8 cellular contexts compared by ENCODE assay signal in genomic region chr1:219173434-219173757, GRCh38. TPM values are rescaled to one million over a fixed set of nuclear protein-coding genes. Genes with fewer than 3 reads are reported as not detected.
DNase-seq lines count a peak whose midpoint lies in the region; ATAC-seq, FAIRE-seq and TF ChIP-seq lines count a peak whose summit lies in the region.

No MANE protein-coding gene starts in this region.

- peaks cover 9 to 10% of the 10 kb centered on the region in 2 experiments; a peak in 3 of 5 replicates for H3K4me1 ChIP-seq in K562 (replicated peaks in 1 of 2; ENCODE audit: control insufficient read depth in 2 of 2, insufficient read depth in 2 of 2, low read length in 2 of 2)

- peak overlapping the region; percentile 96 for H3K4me2 ChIP-seq in K562 (ENCODE audit: insufficient read depth, low read length)

- peak; percentile 3 for ATAC-seq in GM19035 (IDR thresholded peaks at IDR 0.05; ENCODE audit: unreplicated experiment)
- ATAC-seq in HG03280 (IDR thresholded peaks at IDR 0.05; ENCODE audit: unreplicated experiment): peak; percentile 3
- no peak for ATAC-seq in K562
- no peak for ATAC-seq in naive thymus-derived CD8-positive, alpha-beta T cell

- H3K9ac ChIP-seq in K562 (ENCODE audit: insufficient read depth in 1 of 2, low read depth in 2 of 2, low read length in 2 of 2): peak overlapping the region; percentile 89 to 95

- H3K4me3 ChIP-seq in K562: peak overlapping the region; percentile 70; the same call in 1 of the 2 replicates

- no peak for TF ChIP-seq CTCF in K562 (IDR thresholded peaks at IDR 0.05 in 2 of 3, conservative IDR thresholded peaks at IDR 0.05 in 1 of 3; ENCODE audit: insufficient read depth in 2 of 3, low read depth in 1 of 3, low read length in 3 of 3)

- peak overlapping the region; percentile 83 for H3K27ac ChIP-seq in K562 (ENCODE audit: extremely low read depth, low read depth, low read length)

- 0 out of 2 replicates have a peak, but pooled peaks cover 4% of the 10 kb centered on the region for H4K20me1 ChIP-seq in K562 (replicated peaks; ENCODE audit: control insufficient read depth, insufficient read depth, low read length)

- no peaks in the 10 kb centered on the region for H3K27me3 Mint-ChIP-seq in naive thymus-derived CD8-positive, alpha-beta T cell

- POLR2A ChIA-PET in K562 (lab: Yijun Ruan, JAX): interaction anchor here (0.6 to 4.6 kb wide), 10 partner anchors 11 to 1445 kb away, joined by 3 to 40 read pairs (median 4); no protein-coding TSS in a partner anchor
- POLR2A ChIA-PET in naive thymus-derived CD8-positive, alpha-beta T cell (lab: Charles Lee): interaction anchor here (0.7 to 1.2 kb wide), 4 partner anchors 15 to 1542 kb away, joined by 3 to 6 read pairs (median 3); partner anchors contain the start of genes GPATCH2 and SPATA17

- H3K9me1 ChIP-seq in K562 (ENCODE audit: control insufficient read depth, insufficient read depth, low read length): no peaks in the 10 kb centered on the region

- no peak for TF ChIP-seq RAD21 in K562 (CRISPR knock-in tag; conservative IDR thresholded peaks at IDR 0.05 in 1 of 2, IDR thresholded peaks at IDR 0.05 in 1 of 2)

- peak overlapping the region; percentile 95 to 99 (median 98) for H3K4me3 Mint-ChIP-seq in naive thymus-derived CD8-positive, alpha-beta T cell

- DNase-seq in K562 (ENCODE audit: extremely low read depth in 1 of 4, low spot score in 3 of 4) (no peak), NCI-H774 (lab: John Stamatoyannopoulos, UW) (no peak), nucleus accumbens (lab: John Stamatoyannopoulos, UW) (no peak), SIG-M5 treated with dmso at 0.1 percent for 504 hours (lab: John Stamatoyannopoulos, UW; ENCODE audit: unreplicated experiment) (no peak), RPMI8226 (no peak)
- no peak for DNase-seq in naive thymus-derived CD8-positive, alpha-beta T cell

- peaks cover 20 to 54% (median 51%) of the 10 kb centered on the region in 4 donors for H3K4me1 Mint-ChIP-seq in naive thymus-derived CD8-positive, alpha-beta T cell

- peaks cover 43% of the 10 kb centered on the region for H3K79me2 ChIP-seq in K562 (ENCODE audit: control insufficient read depth, insufficient read depth, low read length)

- TF ChIP-seq EP300 in K562 (IDR thresholded peaks at IDR 0.05; ENCODE audit: low read length): no peak

- CTCF ChIA-PET in K562 (lab: Yijun Ruan, JAX; ENCODE audit: low intra/inter-chr PET ratio): no interaction called here

- no peaks in the 10 kb centered on the region for H3K27me3 ChIP-seq in K562 (ENCODE audit: control insufficient read depth in 2 of 2, insufficient read depth in 2 of 2, low read length in 2 of 2)

- H3K27ac Mint-ChIP-seq in naive thymus-derived CD8-positive, alpha-beta T cell: peak overlapping the region; percentile 93 to 99 (median 97)

- in situ Hi-C loops in K562 (cut with MboI): no loop called here

- peak overlapping the region; percentile 82 for H2AFZ ChIP-seq in K562 (ENCODE audit: low read depth, low read length)

- no peak for TF ChIP-seq POLR2A in K562 (conservative IDR thresholded peaks at IDR 0.05)

- H3K9me3 ChIP-seq in K562 (replicated peaks; ENCODE audit: control insufficient read depth, insufficient read depth, low read depth, low read length): peaks cover 2% of the 10 kb centered on the region; the same call in 1 of the 2 replicates

- WGBS in K562 (ENCODE audit: insufficient coverage, low coverage, missing lambda C conversion rate): 4% methylated on average over 6 of the region's 6 CpGs

- FAIRE-seq in K562 (lab: Jason Lieb, UNC): no peak

- BruUV-seq in K562 (replicated peaks; lab: Mats Ljungman, UMichigan): no TSS peak

- peaks cover 0 to 6% (median 5%) of the 10 kb centered on the region in 3 donors for H3K36me3 Mint-ChIP-seq in naive thymus-derived CD8-positive, alpha-beta T cell

- intact Hi-C loops in K562 (cut with micrococcal nuclease): loop anchor here (1.0 to 10.0 kb wide), 2 partner anchors 52 to 869 kb away; no protein-coding TSS in a partner anchor

- peaks cover 13% of the 10 kb centered on the region for H3K36me3 ChIP-seq in K562 (ENCODE audit: control insufficient read depth, insufficient read depth, low read length)

- peaks cover 0 to 4% (median 0%) of the 10 kb centered on the region in 9 donors for H3K9me3 Mint-ChIP-seq in naive thymus-derived CD8-positive, alpha-beta T cell

TF ChIP-seq in K562, 482 proteins besides CTCF, POLR2A, EP300 and RAD21 (continues in another document):
- TF ChIP-seq DEAF1 (CRISPR knock-in tag; IDR thresholded peaks at IDR 0.05) (0 out of 2 replicates have a peak, but pooled peaks have one; percentile 7), ZNF668 (CRISPR knock-in tag; IDR thresholded peaks at IDR 0.05) (0 out of 2 replicates have a peak, but pooled peaks have one; percentile 11), POU5F1 (IDR thresholded peaks at IDR 0.05; ENCODE audit: borderline replicate concordance, low read depth, low read length, partially characterized antibody) (no peak), FOXA3 (CRISPR knock-in tag; conservative IDR thresholded peaks at IDR 0.05 in 1 of 2, IDR thresholded peaks at IDR 0.05 in 1 of 2) (no peak), RUNX1 (IDR thresholded peaks at IDR 0.05; ENCODE audit: low read depth) (no peak), RFX7 (CRISPR knock-in tag; IDR thresholded peaks at IDR 0.05) (no peak), SRF (CRISPR knock-in tag; IDR thresholded peaks at IDR 0.05) (peak in 1 of 2 experiments; percentile 84; a peak in 2 of 4 replicates), BCL6 (CRISPR knock-in tag; IDR thresholded peaks at IDR 0.05) (0 out of 2 replicates have a peak, but pooled peaks have one; percentile 2), SP1 (CRISPR knock-in tag; IDR thresholded peaks at IDR 0.05) (no peak), ZNF592 (IDR thresholded peaks at IDR 0.05) (peak; percentile 70; the same call in 1 of the 2 replicates), STAT5B (CRISPR knock-in tag; IDR thresholded peaks at IDR 0.05) (no peak), GATAD2B (IDR thresholded peaks at IDR 0.05; ENCODE audit: borderline replicate concordance) (peak; percentile 33)

RNA-seq across cellular contexts. Expression of gene LYPLAL1, which starts 0.3 kb away (rescaled TPM):
- 26.5 and 119 TPM in 2 replicates for total RNA-seq in K562 (2011; cell fraction: chromatin; rRNA removed; ENCODE audit: low replicate concordance)
- 14.7 and 21.1 TPM in 2 replicates for total RNA-seq in K562 (2011; cell fraction: nucleolus; rRNA removed)
- total RNA-seq in K562 (2011; cell fraction: nucleoplasm; rRNA removed): 31.2 and 48.0 TPM in 2 replicates
- total RNA-seq in K562 (2014; rRNA removed): 14.9 and 20.2 TPM in 2 replicates
- total RNA-seq in K562 (2014; rRNA removed; fragmentation: Illumina TruSeq; extraction: Trizol): 62.9 and 71.5 TPM in 2 replicates
- 32.1 and 33.0 TPM in 2 replicates for total RNA-seq in K562 (2015; rRNA removed; fragmentation: Illumina TruSeq; extraction: Trizol)
- 46.3 and 51.3 TPM in 2 replicates for total RNA-seq in K562 (2021)
- 49.7 and 69.3 TPM in 2 replicates for polyA plus RNA-seq in K562 (2011; rRNA removed)
- polyA plus RNA-seq in K562 (2011; cell fraction: cytosol; rRNA removed): 5.4 and 9.4 TPM in 2 replicates
- 21.9 and 36.9 TPM in 2 replicates for polyA plus RNA-seq in K562 (2011; cell fraction: nucleus; rRNA removed)
- polyA plus RNA-seq in K562 (2012): 33.2 and 65.1 TPM in 2 replicates
- polyA plus RNA-seq in K562 (2014; fragmentation: Illumina TruSeq; extraction: Trizol): 33.5 and 35.9 TPM in 2 replicates
- polyA plus RNA-seq in K562 (2014; fragmentation: Nextera tagmentation; extraction: Ambion mirVana): 100 to 1,000 TPM; 127 to 179 TPM
- polyA plus RNA-seq in K562 (2014; rRNA removed): 44.1 and 49.0 TPM in 2 replicates
- 46.9 and 49.1 TPM in 2 replicates for polyA minus RNA-seq in K562 (2011; rRNA and poly(A)+ RNA removed)
- 8.4 and 15.0 TPM in 2 replicates for polyA minus RNA-seq in K562 (2011; cell fraction: cytosol; rRNA and poly(A)+ RNA removed)
- 77.4 and 99.6 TPM in 2 replicates for polyA minus RNA-seq in K562 (2011; cell fraction: nucleus; rRNA and poly(A)+ RNA removed)
- total RNA-seq in naive thymus-derived CD8-positive, alpha-beta T cell: 10 to 100 TPM; 22.4 to 23.2 TPM
- 10 to 100 TPM; 18.8 to 36.3 (median 27.3) TPM for polyA plus RNA-seq in naive thymus-derived CD8-positive, alpha-beta T cell

Comparison
In these comparisons a context has a peak if more than half of its experiments do, and no peak if none do; other contexts are left out.
1. ATAC-seq: peak in GM19035 (single experiment) and HG03280 (single experiment); none in K562 (single experiment) and naive thymus-derived CD8-positive, alpha-beta T cell (0 of 2).